ENCODE assay signal across 1 cellular context in the genomic region with DNA sequence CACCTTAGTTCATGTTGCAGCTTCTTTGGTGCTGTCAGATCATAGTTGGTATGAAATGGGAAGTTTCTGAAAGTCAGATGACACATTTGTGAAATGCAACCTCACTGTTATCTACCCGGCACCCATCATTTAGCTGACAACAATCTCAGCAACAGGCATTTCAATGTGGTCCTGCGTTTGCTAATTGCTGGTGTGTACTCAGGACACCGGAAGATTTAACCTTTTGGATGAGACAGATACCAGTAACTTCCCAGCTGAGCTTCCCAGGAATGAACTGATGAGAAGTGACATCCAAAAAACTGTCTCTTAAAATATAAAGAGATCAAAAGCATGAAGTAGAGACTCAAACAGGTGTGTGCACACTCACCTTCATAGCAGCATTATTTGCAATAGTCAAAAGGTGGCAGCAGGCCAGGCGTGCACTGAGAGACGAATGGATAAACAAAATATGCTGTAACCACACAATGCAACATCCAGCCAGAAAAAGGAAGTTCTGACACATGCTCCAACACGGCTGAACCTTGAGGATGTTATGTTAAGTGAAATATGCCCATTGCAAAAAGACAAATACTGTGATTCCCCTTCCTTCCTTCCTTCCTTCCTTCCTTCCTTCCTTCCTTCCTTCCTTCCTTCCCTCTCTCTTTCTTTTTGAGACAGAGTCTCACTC.
TF ChIP-seq lines count a peak whose summit lies in the region.

No MANE protein-coding gene starts in this region.

TF ChIP-seq in SK-N-SH, 30 proteins besides CTCF, POLR2A, EP300 and RAD21 (continued from another document):
- TF ChIP-seq ZBTB33 (IDR thresholded peaks at IDR 0.05; ENCODE audit: borderline replicate concordance, low read depth) (no peak), CHD2 (IDR thresholded peaks at IDR 0.05; ENCODE audit: low read length, partially characterized antibody) (no peak), USF2 (IDR thresholded peaks at IDR 0.05; ENCODE audit: borderline replicate concordance, low read depth, low read length) (no peak), SIN3A (IDR thresholded peaks at IDR 0.05; ENCODE audit: borderline replicate concordance, low read depth, low read length) (no peak), NRF1 (IDR thresholded peaks at IDR 0.05; ENCODE audit: low read depth, low read length) (no peak), REST (IDR thresholded peaks at IDR 0.05; ENCODE audit: low read depth, low read length) (no peak), JUND (IDR thresholded peaks at IDR 0.05) (no peak)
TF ChIP-seq in SK-N-SH: peak in this region for 0.
